In the genomic region with DNA sequence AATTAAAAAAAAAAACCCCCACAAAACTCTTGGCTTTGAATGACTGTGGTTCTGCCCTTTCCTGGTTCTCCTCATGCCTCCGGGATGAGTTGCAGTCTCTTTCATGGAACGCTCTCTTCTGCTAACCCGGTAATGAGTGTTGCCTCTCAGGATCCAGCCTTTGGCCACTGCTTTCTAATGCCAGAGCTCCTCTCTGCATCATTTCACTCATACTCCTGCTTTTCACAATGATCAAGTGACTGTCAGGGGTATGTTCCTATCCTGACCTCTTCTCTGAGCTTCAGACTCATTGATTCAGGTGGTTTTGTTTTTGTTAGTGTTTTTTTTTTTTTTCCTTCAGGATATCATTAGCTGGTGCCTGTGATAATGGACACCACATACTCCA, we compare ENCODE assay signal across 7 cellular contexts.
A peak's percentile ranks its signal among the peaks of the same experiment; 100 is the strongest.
DNase-seq lines count a peak whose midpoint lies in the region; FAIRE-seq and TF ChIP-seq lines count a peak whose summit lies in the region.
"Not testable (repeated sequence)": the region's sequence is repeated elsewhere in the genome, so short reads cannot be mapped to it uniquely, and the experiment has no call there.

No MANE protein-coding gene starts in this region.

- DNase-seq in Daoy (ENCODE audit: low read depth) (peak; percentile 33), SK-MEL-5 (ENCODE audit: low read depth, low spot score) (peak; percentile 25), vagina (ENCODE audit: extremely low spot score in 2 of 2) (peak; percentile 12 to 22)
- not testable (repeated sequence) for DNase-seq in astrocyte (ENCODE audit: low read depth); bronchial epithelial cell (ENCODE audit: low read depth); keratinocyte (ENCODE audit: low read depth, low spot score); progenitor cell of endocrine pancreas (ENCODE audit: low spot score, unreplicated experiment)

- peak overlapping the region; percentile 50 for H3K4me2 ChIP-seq in astrocyte (ENCODE audit: low read length)
- H3K4me2 ChIP-seq in keratinocyte (ENCODE audit: control insufficient read depth, extremely low read depth, insufficient read depth, low read depth, low read length): not testable (repeated sequence)

- H3K36me3 ChIP-seq in astrocyte (ENCODE audit: insufficient read depth, low read length); bronchial epithelial cell (ENCODE audit: control insufficient read depth, insufficient read depth, low read length); keratinocyte (ENCODE audit: control insufficient read depth in 2 of 2, extremely low read depth in 1 of 2, insufficient read depth in 2 of 2, low read length in 2 of 2); vagina: not testable (repeated sequence)

- not testable (repeated sequence) for H3K36me3 Mint-ChIP-seq in astrocyte (ENCODE audit: low read depth, unreplicated experiment); progenitor cell of endocrine pancreas (ENCODE audit: insufficient read depth)

- H4K20me1 ChIP-seq in astrocyte (ENCODE audit: insufficient read depth, low read length); keratinocyte (ENCODE audit: control insufficient read depth, extremely low read depth, insufficient read depth, low read length): not testable (repeated sequence)

- H2AFZ ChIP-seq in astrocyte (ENCODE audit: low read depth, low read length); keratinocyte (ENCODE audit: control insufficient read depth, low read length): not testable (repeated sequence)

- not testable (repeated sequence) for H3K4me3 ChIP-seq in astrocyte (ENCODE audit: insufficient read depth, low read depth, low read length); bronchial epithelial cell (ENCODE audit: low read depth, low read length); keratinocyte (ENCODE audit: control insufficient read depth in 2 of 3, extremely low read depth in 1 of 3, insufficient read depth in 2 of 3, low read depth in 1 of 3, low read length in 3 of 3); vagina

- not testable (repeated sequence) for H3K9me3 ChIP-seq in astrocyte (ENCODE audit: insufficient read depth, low read depth, low read length); keratinocyte (ENCODE audit: control insufficient read depth, low read depth, low read length); vagina

- TF ChIP-seq CTCF in astrocyte (IDR thresholded peaks at IDR 0.05; ENCODE audit: insufficient read depth, low read depth, low read length); bronchial epithelial cell (IDR thresholded peaks at IDR 0.05; ENCODE audit: insufficient read depth, low read length, severe bottlenecking); keratinocyte (optimal IDR thresholded peaks at IDR 0.05 in 1 of 3, IDR thresholded peaks at IDR 0.05 in 1 of 3, conservative IDR thresholded peaks at IDR 0.05 in 1 of 3; ENCODE audit: extremely low read depth in 1 of 3, insufficient read depth in 2 of 3, low read length in 3 of 3); progenitor cell of endocrine pancreas (IDR thresholded peaks at IDR 0.05; ENCODE audit: unreplicated experiment); vagina (IDR thresholded peaks at IDR 0.05): not testable (repeated sequence)

- H3K9ac ChIP-seq in astrocyte (ENCODE audit: low read length); keratinocyte (ENCODE audit: control insufficient read depth, extremely low read depth, insufficient read depth, low read length): not testable (repeated sequence)

- H3K4me1 ChIP-seq in astrocyte (ENCODE audit: insufficient read depth, low read length): peaks cover 15% of the 10 kb centered on the region
- H3K4me1 ChIP-seq in keratinocyte (ENCODE audit: control insufficient read depth, extremely low read depth, insufficient read depth, low read length): not testable (repeated sequence)
- H3K4me1 ChIP-seq in vagina: peaks cover 24% of the 10 kb centered on the region

- TF ChIP-seq POLR2A in vagina (IDR thresholded peaks at IDR 0.05): not testable (repeated sequence)

- H3K4me1 Mint-ChIP-seq in astrocyte (ENCODE audit: low read depth, unreplicated experiment) (peaks cover 33% of the 10 kb centered on the region), progenitor cell of endocrine pancreas (ENCODE audit: low read depth) (peaks cover 24% of the 10 kb centered on the region)

- not testable (repeated sequence) for H3K9me1 ChIP-seq in keratinocyte (ENCODE audit: control insufficient read depth, extremely low read depth, insufficient read depth, low read length)

- in situ Hi-C loops in SK-MEL-5 (cut with HindIII; ENCODE audit: low pct_unique_long_range_greater_than_20kb, low sequenced_read_pairs): not testable (repeated sequence)

- not testable (repeated sequence) for FAIRE-seq in astrocyte (lab: Jason Lieb, UNC)
- peak; percentile 94 for FAIRE-seq in bronchial epithelial cell (lab: Jason Lieb, UNC)
- FAIRE-seq in keratinocyte (lab: Jason Lieb, UNC): peak; percentile 13

- H3K27me3 Mint-ChIP-seq in astrocyte (ENCODE audit: low read depth, unreplicated experiment): peaks cover 53% of the 10 kb centered on the region
- H3K27me3 Mint-ChIP-seq in progenitor cell of endocrine pancreas: not testable (repeated sequence)

- not testable (repeated sequence) for H3K79me2 ChIP-seq in astrocyte (ENCODE audit: insufficient read depth, low read length); keratinocyte (ENCODE audit: control insufficient read depth, insufficient read depth, low read length)

- H3K27me3 ChIP-seq in astrocyte (ENCODE audit: insufficient read depth, low read length): peaks cover 38% of the 10 kb centered on the region
- H3K27me3 ChIP-seq in bronchial epithelial cell (ENCODE audit: control insufficient read depth, insufficient read depth, low read length); keratinocyte (ENCODE audit: control insufficient read depth, extremely low read depth, insufficient read depth, low read length); vagina: not testable (repeated sequence)

- H3K9me3 Mint-ChIP-seq in astrocyte (ENCODE audit: unreplicated experiment); progenitor cell of endocrine pancreas (ENCODE audit: low read depth): not testable (repeated sequence)

- H3K27ac ChIP-seq in astrocyte (ENCODE audit: low read depth, low read length); keratinocyte (ENCODE audit: control insufficient read depth, insufficient read depth, low read length); vagina: not testable (repeated sequence)

- intact Hi-C loops in vagina (cut with DNase I): not testable (repeated sequence)

- dilution Hi-C loops in keratinocyte (cut with MboI; ENCODE audit: extremely low pct_ligation_motif_present, low sequenced_read_pairs): not testable (repeated sequence)

- not testable (repeated sequence) for H3K4me3 Mint-ChIP-seq in astrocyte (ENCODE audit: unreplicated experiment); progenitor cell of endocrine pancreas (ENCODE audit: low read depth)

- peak overlapping the region; percentile 68 for H3K27ac Mint-ChIP-seq in astrocyte (ENCODE audit: unreplicated experiment)
- H3K27ac Mint-ChIP-seq in progenitor cell of endocrine pancreas: peak overlapping the region; percentile 16
